Comparison of ENCODE assay signal across 9 cellular contexts in the genomic region with DNA sequence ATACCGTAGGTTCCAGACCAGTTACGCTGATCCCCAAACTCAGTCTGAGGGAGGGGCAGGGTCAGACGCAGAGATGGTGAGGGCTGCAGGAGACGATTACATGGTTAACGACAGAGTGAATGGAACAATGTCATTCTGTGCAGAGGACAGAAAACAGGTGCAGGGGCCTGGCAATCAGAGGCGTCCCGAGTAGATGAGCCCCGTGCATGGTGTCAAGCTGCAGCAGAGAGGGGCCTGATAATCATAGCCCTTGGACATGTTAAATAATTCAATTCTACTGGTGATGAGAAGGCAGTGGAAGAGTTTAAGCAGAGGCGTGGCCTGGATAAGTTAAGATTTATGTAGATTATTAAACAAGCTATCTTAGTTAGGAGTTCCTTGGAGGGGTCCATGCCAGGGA.
"Had no signal": no experiment of that assay in that cellular context is flagged by ENCODE, and none has a peak within 500 bp of the region (broad histone marks: within the 10 kb centered on the region; RNA-seq: fewer than 3 reads in every experiment).

No MANE protein-coding gene starts in this region.

- H3K36me3 ChIP-seq: HAP-1 had no signal

- H3K4me1 ChIP-seq: HAP-1 had no signal

- H3K4me2 ChIP-seq: GM23338 had no signal

- H2AFZ ChIP-seq: GM23248, GM23338 had no signal

- H3K27ac ChIP-seq: GM23248 had no signal

- ATAC-seq: GM23338, HCT116 had no signal

- H3K9ac ChIP-seq: GM23248 had no signal

- DNase-seq: GM23248, GOT3, H7, H9, HCEC 1CT, HFFc6 had no signal

- H3K4me3 ChIP-seq: GM23248, GM23338, HAP-1 had no signal

- H3K9me3 ChIP-seq: HAP-1 had no signal
